In genomic region chr2:37771600-37772088, GRCh38 we compare ENCODE assay signal across 16 cellular contexts.
A peak's percentile ranks its signal among the peaks of the same experiment; 100 is the strongest.
DNase-seq lines count a peak whose midpoint lies in the region; ATAC-seq and TF ChIP-seq lines count a peak whose summit lies in the region.
"Had no signal": no experiment of that assay in that cellular context is flagged by ENCODE, and none has a peak within 500 bp of the region (broad histone marks: within the 10 kb centered on the region; RNA-seq: fewer than 3 reads in every experiment).

No MANE protein-coding gene starts in this region.

- no peak for TF ChIP-seq POLR2A in heart left ventricle (IDR thresholded peaks at IDR 0.05)

- H3K36me3 ChIP-seq in right atrium auricular region (no peaks in the 10 kb centered on the region), heart left ventricle (no peaks in the 10 kb centered on the region)
- H3K36me3 ChIP-seq: BE2C, neutrophil, upper lobe of left lung had no signal

- H3K4me3 Mint-ChIP-seq in progenitor cell of endocrine pancreas (ENCODE audit: low read depth) = no peak overlapping the region
- H3K4me3 Mint-ChIP-seq: activated T-helper 1 cell treated with anti-CD3 and anti-CD28 coated beads, Interleukin-12 subunit alpha, Interleukin-12 subunit beta, Interleukin-2, Interleukin-4 antibody, amounts not matched to agents 30 ng/mL and 10 ng/mL and 1 ng/mL, durations not matched to agents 14 hours and 24 hours and 36 hours had no signal

- DNase-seq in AG20443 (ENCODE audit: low spot score) = peak; percentile 28
- DNase-seq in RWPE1 (ENCODE audit: low spot score) = no peak
- peak; percentile 89 for DNase-seq in fibroblast of pulmonary artery (ENCODE audit: low read depth)
- no peak for DNase-seq in progenitor cell of endocrine pancreas (ENCODE audit: low spot score, unreplicated experiment)
- no peak for DNase-seq in activated CD4-positive, CD25-positive, alpha-beta regulatory T cell (lab: John Stamatoyannopoulos, UW)
- no peak for DNase-seq in right atrium auricular region (ENCODE audit: low spot score)
- no peak for DNase-seq in heart left ventricle
- DNase-seq in SHP77 treated with DMSO at 0.1 percent for 48 hours (lab: John Stamatoyannopoulos, UW) = no peak
- DNase-seq: activated CD4-positive, alpha-beta T cell treated with anti-CD3 and anti-CD28 coated beads, Interleukin-2, amount 50 U/mL, for 1 hour; effector CD8-positive, alpha-beta T cell; left cardiac atrium; stimulated activated CD4-positive, alpha-beta T cell treated with anti-CD3 and anti-CD28 coated beads, Interleukin-15, amount 100 ng/mL, for 24 hours; upper lobe of left lung had no signal

- H3K27ac Mint-ChIP-seq in progenitor cell of endocrine pancreas = peak overlapping the region; percentile 2
- H3K27ac Mint-ChIP-seq: activated T-helper 1 cell treated with anti-CD3 and anti-CD28 coated beads, Interleukin-12 subunit alpha, Interleukin-12 subunit beta, Interleukin-2, Interleukin-4 antibody, amounts not matched to agents 30 ng/mL and 10 ng/mL and 1 ng/mL, durations not matched to agents 14 hours and 24 hours and 36 hours had no signal

- H3K4me1 Mint-ChIP-seq in progenitor cell of endocrine pancreas (ENCODE audit: low read depth) = peaks cover 38% of the 10 kb centered on the region

- POLR2A ChIA-PET in RWPE1 (lab: Yijun Ruan, JAX; ENCODE audit: low non-redundant PET) = no interaction called here

- peaks cover 2% of the 10 kb centered on the region for H3K36me3 Mint-ChIP-seq in progenitor cell of endocrine pancreas (ENCODE audit: insufficient read depth)

- CTCF ChIA-PET in RWPE1 (lab: Yijun Ruan, JAX) = no interaction called here

- H3K9me3 ChIP-seq in right atrium auricular region = no peaks in the 10 kb centered on the region
- H3K9me3 ChIP-seq in heart left ventricle = no peaks in the 10 kb centered on the region
- H3K9me3 ChIP-seq: BE2C, neutrophil, upper lobe of left lung had no signal

- peaks cover 3% of the 10 kb centered on the region for H3K9me3 Mint-ChIP-seq in progenitor cell of endocrine pancreas (ENCODE audit: low read depth)

- ATAC-seq in heart left ventricle = no peak

- intact Hi-C loops in heart left ventricle (cut with DNase I) = loop anchor here in 1 of 10 donors (10.0 kb wide), 1 partner anchor 97 kb away; the partner anchor contains the start of gene CDC42EP3

- TF ChIP-seq CTCF in RWPE1 (conservative IDR thresholded peaks at IDR 0.05; ENCODE audit: low read depth) = no peak
- no peak for TF ChIP-seq CTCF in fibroblast of pulmonary artery (IDR thresholded peaks at IDR 0.05; ENCODE audit: low read length, missing control alignments)
- no peak for TF ChIP-seq CTCF in progenitor cell of endocrine pancreas (IDR thresholded peaks at IDR 0.05; ENCODE audit: unreplicated experiment)
- TF ChIP-seq CTCF in right atrium auricular region (IDR thresholded peaks at IDR 0.05) = no peak
- no peak for TF ChIP-seq CTCF in heart left ventricle (IDR thresholded peaks at IDR 0.05)

- H3K27me3 ChIP-seq in right atrium auricular region (no peaks in the 10 kb centered on the region), heart left ventricle (no peaks in the 10 kb centered on the region)
- H3K27me3 ChIP-seq: BE2C, neutrophil, upper lobe of left lung had no signal

- H3K4me1 ChIP-seq in right atrium auricular region (peaks cover 0 to 30% of the 10 kb centered on the region in 2 donors), heart left ventricle (peaks cover 0 to 43% (median 16%) of the 10 kb centered on the region in 12 donors)

- H3K27me3 Mint-ChIP-seq in progenitor cell of endocrine pancreas = peaks cover 11% of the 10 kb centered on the region

- H3K4me3 ChIP-seq in fibroblast of pulmonary artery (replicated peaks; ENCODE audit: low read depth, low read length) (no peak overlapping the region), right atrium auricular region (no peak overlapping the region), heart left ventricle (no peak overlapping the region)
- H3K4me3 ChIP-seq: upper lobe of left lung had no signal

- WGBS in heart left ventricle, 4 donors = 58 to 82% (median 73%) methylated on average over 3 of the region's 3 CpGs

- peak overlapping the region; percentile 63 for H3K27ac ChIP-seq in RWPE1
- H3K27ac ChIP-seq in right atrium auricular region = no peak overlapping the region
- peak overlapping the region in 1 of 12 donors; percentile 64 for H3K27ac ChIP-seq in heart left ventricle
- H3K27ac ChIP-seq: neutrophil, upper lobe of left lung had no signal

Comparison
In these comparisons a context has a peak if more than half of its experiments do, and no peak if none do; other contexts are left out.
1. DNase-seq: peak in AG20443 (single experiment) and fibroblast of pulmonary artery (single experiment); none in RWPE1 (single experiment), progenitor cell of endocrine pancreas (single experiment), activated CD4-positive, CD25-positive, alpha-beta regulatory T cell (0 of 4), right atrium auricular region (single experiment), heart left ventricle (0 of 5) and SHP77 treated with DMSO at 0.1 percent for 48 hours (single experiment).